28 cellular contexts compared by ENCODE assay signal in genomic region chr7:132777956-132778355, GRCh38.
"Had no signal": no experiment of that assay in that cellular context is flagged by ENCODE, and none has a peak within 500 bp of the region (broad histone marks: within the 10 kb centered on the region; RNA-seq: fewer than 3 reads in every experiment).

No MANE protein-coding gene starts in this region.

- H3K4me3 Mint-ChIP-seq: activated CD4-positive, alpha-beta memory T cell treated with anti-CD3 and anti-CD28 coated beads, Interleukin-2, amount 10 ng/mL, durations not matched to agents 7 days and 5 days; activated CD8-positive, alpha-beta memory T cell treated with anti-CD3 and anti-CD28 coated beads, Interleukin-2, amount 10 ng/mL, durations not matched to agents 7 days and 5 days; central memory CD8-positive, alpha-beta T cell had no signal

- ATAC-seq: activated CD8-positive, alpha-beta memory T cell treated with anti-CD3 and anti-CD28 coated beads, Interleukin-2, amount 10 ng/mL, durations not matched to agents 7 days and 5 days; PC-3 had no signal

- H3K4me1 ChIP-seq: ascending aorta, Peyer's patch had no signal

- H3K36me3 Mint-ChIP-seq: activated CD8-positive, alpha-beta memory T cell treated with anti-CD3 and anti-CD28 coated beads, Interleukin-2, amount 10 ng/mL, durations not matched to agents 7 days and 5 days had no signal

- H3K9me3 ChIP-seq: ascending aorta, Peyer's patch had no signal

- H3K4me3 ChIP-seq: ascending aorta, cardiac muscle cell, Peyer's patch had no signal

- H3K27me3 ChIP-seq: ascending aorta, cardiac muscle cell, Peyer's patch had no signal

- H3K36me3 ChIP-seq: ascending aorta, cardiac muscle cell, WERI-Rb-1 had no signal

- H3K9me3 Mint-ChIP-seq: activated CD4-positive, alpha-beta memory T cell treated with anti-CD3 and anti-CD28 coated beads, Interleukin-2, amount 10 ng/mL, durations not matched to agents 7 days and 5 days had no signal

- DNase-seq: activated CD4-positive, alpha-beta memory T cell treated with anti-CD3 and anti-CD28 coated beads, Interleukin-2, amount 10 ng/mL, durations not matched to agents 7 days and 5 days; activated CD4-positive, alpha-beta T cell treated with anti-CD3 and anti-CD28 coated beads for 1 hour; activated CD4-positive, alpha-beta T cell treated with anti-CD3 and anti-CD28 coated beads for 48 hours; activated CD4-positive, CD25-positive, alpha-beta regulatory T cell; activated CD8-positive, alpha-beta memory T cell treated with anti-CD3 and anti-CD28 coated beads for 24 hours; activated CD8-positive, alpha-beta memory T cell treated with anti-CD3 and anti-CD28 coated beads, Interleukin-2, amount 10 ng/mL, durations not matched to agents 7 days and 5 days; activated CD8-positive, alpha-beta memory T cell treated with anti-CD3 and anti-CD28 coated beads, Interleukin-2, amount 50 U/mL, for 48 hours; activated effector memory CD4-positive, alpha-beta T cell treated with anti-CD3 and anti-CD28 coated beads, Interleukin-2, amount 50 U/mL, for 16 hours; activated naive CD4-positive, alpha-beta T cell; amygdala; NCI-H1105; NCI-H1417 treated with DMSO at 0.1 percent for 48 hours; NCI-H187 treated with DMSO at 0.1 percent for 48 hours; NCI-H2081; NCI-H510A; NCI-H526; NCI-H748 treated with DMSO at 0.1 percent for 48 hours; NK-92 treated with Interleukin-12 subunit alpha and Interleukin-12 subunit beta, amount 100 ng/mL, for 24 hours; PC-3; Peyer's patch; RPMI8226; SHP77 treated with DMSO at 0.1 percent for 48 hours; SW 1271; T1000; WERI-Rb-1 had no signal

- H3K27ac ChIP-seq: ascending aorta, cardiac muscle cell, Peyer's patch, WERI-Rb-1 had no signal

- H3K27ac Mint-ChIP-seq: activated CD4-positive, alpha-beta memory T cell treated with anti-CD3 and anti-CD28 coated beads, Interleukin-2, amount 10 ng/mL, durations not matched to agents 7 days and 5 days; activated CD8-positive, alpha-beta memory T cell treated with anti-CD3 and anti-CD28 coated beads, Interleukin-2, amount 10 ng/mL, durations not matched to agents 7 days and 5 days had no signal
